ENCODE assay signal across 1 cellular context in genomic region chr17:80456465-80457235, GRCh38.
TF ChIP-seq lines count a peak whose summit lies in the region.

No MANE protein-coding gene starts in this region.

TF ChIP-seq in K562, 482 proteins besides CTCF, POLR2A, EP300 and RAD21 (continued from another document):
- TF ChIP-seq, protein P1, sequence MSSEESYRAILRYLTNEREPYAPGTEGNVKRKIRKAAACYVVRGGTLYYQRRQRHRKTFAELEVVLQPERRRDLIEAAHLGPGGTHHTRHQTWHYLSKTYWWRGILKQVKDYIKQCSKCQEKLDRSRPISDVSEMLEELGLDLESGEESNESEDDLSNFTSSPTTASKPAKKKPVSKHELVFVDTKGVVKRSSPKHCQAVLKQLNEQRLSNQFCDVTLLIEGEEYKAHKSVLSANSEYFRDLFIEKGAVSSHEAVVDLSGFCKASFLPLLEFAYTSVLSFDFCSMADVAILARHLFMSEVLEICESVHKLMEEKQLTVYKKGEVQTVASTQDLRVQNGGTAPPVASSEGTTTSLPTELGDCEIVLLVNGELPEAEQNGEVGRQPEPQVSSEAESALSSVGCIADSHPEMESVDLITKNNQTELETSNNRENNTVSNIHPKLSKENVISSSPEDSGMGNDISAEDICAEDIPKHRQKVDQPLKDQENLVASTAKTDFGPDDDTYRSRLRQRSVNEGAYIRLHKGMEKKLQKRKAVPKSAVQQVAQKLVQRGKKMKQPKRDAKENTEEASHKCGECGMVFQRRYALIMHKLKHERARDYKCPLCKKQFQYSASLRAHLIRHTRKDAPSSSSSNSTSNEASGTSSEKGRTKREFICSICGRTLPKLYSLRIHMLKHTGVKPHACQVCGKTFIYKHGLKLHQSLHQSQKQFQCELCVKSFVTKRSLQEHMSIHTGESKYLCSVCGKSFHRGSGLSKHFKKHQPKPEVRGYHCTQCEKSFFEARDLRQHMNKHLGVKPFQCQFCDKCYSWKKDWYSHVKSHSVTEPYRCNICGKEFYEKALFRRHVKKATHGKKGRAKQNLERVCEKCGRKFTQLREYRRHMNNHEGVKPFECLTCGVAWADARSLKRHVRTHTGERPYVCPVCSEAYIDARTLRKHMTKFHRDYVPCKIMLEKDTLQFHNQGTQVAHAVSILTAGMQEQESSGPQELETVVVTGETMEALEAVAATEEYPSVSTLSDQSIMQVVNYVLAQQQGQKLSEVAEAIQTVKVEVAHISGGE (CRISPR knock-in tag; IDR thresholded peaks at IDR 0.05) = 0 out of 6 replicates have a peak, but pooled peaks of 1 of the 3 experiments have one; percentile 17
- TF ChIP-seq HDAC1 (IDR thresholded peaks at IDR 0.05) (peak in 1 of 2 experiments; percentile 57; a peak in 1 of 4 replicates), VEZF1 (CRISPR knock-in tag; IDR thresholded peaks at IDR 0.05) (peak; percentile 55)
TF ChIP-seq in K562: peak in this region for 23.
